In genomic region chr22:36929621-36930020, GRCh38 we compare ENCODE assay signal across 24 cellular contexts. TPM values are rescaled to one million over a fixed set of nuclear protein-coding genes. Genes with fewer than 3 reads are reported as not detected.
DNase-seq lines count a peak whose midpoint lies in the region; ATAC-seq, FAIRE-seq and TF ChIP-seq lines count a peak whose summit lies in the region.
"Had no signal": no experiment of that assay in that cellular context is flagged by ENCODE, and none has a peak within 500 bp of the region (broad histone marks: within the 10 kb centered on the region; RNA-seq: fewer than 3 reads in every experiment).

No MANE protein-coding gene starts in this region.

- no peak for TF ChIP-seq CTCF in right atrium auricular region (IDR thresholded peaks at IDR 0.05)
- TF ChIP-seq CTCF in GM12878 (IDR thresholded peaks at IDR 0.05 in 2 of 3, conservative IDR thresholded peaks at IDR 0.05 in 1 of 3; ENCODE audit: control insufficient read depth in 2 of 3, extremely low read depth in 1 of 3, insufficient read depth in 1 of 3, low read depth in 3 of 3, low read length in 3 of 3): no peak

- no peak overlapping the region for H3K9ac ChIP-seq in GM12878 (ENCODE audit: control insufficient read depth, insufficient read depth, low read length)
- H3K9ac ChIP-seq in trophoblast cell (ENCODE audit: low read length): no peak overlapping the region

- H3K4ac ChIP-seq in trophoblast cell (ENCODE audit: low read depth, low read length): peak overlapping the region; percentile 46

- no peak for TF ChIP-seq RAD21 in GM12878 (IDR thresholded peaks at IDR 0.05; ENCODE audit: insufficient read depth, low read depth, low read length)

- H3K36me3 ChIP-seq in right atrium auricular region (no peaks in the 10 kb centered on the region), GM12878 (ENCODE audit: control insufficient read depth in 2 of 2, insufficient read depth in 2 of 2, low read length in 1 of 2) (peaks cover 0 to 13% of the 10 kb centered on the region in 2 experiments; a peak in 3 of 4 replicates), trophoblast cell (ENCODE audit: control insufficient read depth in 1 of 2, insufficient read depth in 2 of 2, low read length in 2 of 2) (no peaks in the 10 kb centered on the region)
- H3K36me3 ChIP-seq: SJSA1 had no signal

- H3K4me2 ChIP-seq in GM12878 (ENCODE audit: control insufficient read depth, insufficient read depth) (no peak overlapping the region), trophoblast cell (ENCODE audit: low read length) (no peak overlapping the region)

- peak overlapping the region; percentile 68 for H3K14ac ChIP-seq in trophoblast cell (ENCODE audit: low read length)

- H2BK120ac ChIP-seq in trophoblast cell (ENCODE audit: insufficient read depth, low read length, poor library complexity): peak overlapping the region; percentile 44

- peak overlapping the region; percentile 12 for H3K18ac ChIP-seq in trophoblast cell (ENCODE audit: low read length)

- FAIRE-seq in GM12878 (lab: Jason Lieb, UNC): no peak
- FAIRE-seq: D721Med, HTR-8/SVneo had no signal

- WGBS in GM12878 (ENCODE audit: insufficient coverage, insufficient replicate concordance, low lambda C conversion rate, missing lambda C conversion rate): 94% methylated on average over 10 of the region's 10 CpGs
- no CpG with 5 or more reads among the region's 10 CpGs for WGBS in trophoblast cell (ENCODE audit: extremely low coverage, insufficient coverage, insufficient read length)

- no peaks in the 10 kb centered on the region for H4K20me1 ChIP-seq in GM12878 (ENCODE audit: control insufficient read depth, insufficient read depth)

- RAD21 ChIA-PET in GM12878 (lab: Charles Lee; ENCODE audit: unreplicated experiment): interaction anchor here (1.1 kb wide), 1 partner anchor 56 kb away, joined by 4 read pairs; no protein-coding TSS in a partner anchor

- no peaks in the 10 kb centered on the region for H3K4me1 ChIP-seq in right atrium auricular region
- H3K4me1 ChIP-seq in GM12878 (ENCODE audit: control insufficient read depth, insufficient read depth, low read length): no peaks in the 10 kb centered on the region
- peaks cover 6 to 8% of the 10 kb centered on the region in 2 experiments for H3K4me1 ChIP-seq in trophoblast cell (ENCODE audit: control insufficient read depth in 1 of 2, insufficient read depth in 2 of 2, low read length in 2 of 2)

- H3K4me3 ChIP-seq in right atrium auricular region (no peak overlapping the region), GM12878 (no peak overlapping the region), trophoblast cell (ENCODE audit: low read depth, low read length) (no peak overlapping the region)
- H3K4me3 ChIP-seq: SJSA1 had no signal

- CTCF ChIA-PET in GM12878 (lab: Yijun Ruan, JAX): no interaction called here

- H3K23ac ChIP-seq in trophoblast cell (ENCODE audit: low read length): no peak overlapping the region

- peak overlapping the region; percentile 18 for H2BK5ac ChIP-seq in trophoblast cell (ENCODE audit: low read depth, low read length, poor library complexity)

- H4K8ac ChIP-seq in trophoblast cell (ENCODE audit: low read depth, low read length): peak overlapping the region; percentile 50

- SMC1A ChIA-PET in GM12878 (lab: Charles Lee; ENCODE audit: uncharacterized antibody, unreplicated experiment): interaction anchor here (1.1 kb wide), 1 partner anchor 10 kb away, joined by 3 read pairs; no protein-coding TSS in a partner anchor

- ATAC-seq in left ventricle myocardium superior (no peak), GM12878 (no peak), HG03196 (IDR thresholded peaks at IDR 0.05; ENCODE audit: unreplicated experiment) (no peak)
- ATAC-seq: Right ventricle myocardium inferior had no signal

- no peaks in the 10 kb centered on the region for H3K9me3 ChIP-seq in right atrium auricular region
- no peaks in the 10 kb centered on the region for H3K9me3 ChIP-seq in GM12878 (replicated peaks; ENCODE audit: control insufficient read depth, insufficient read depth, low read length)
- peaks cover 3% of the 10 kb centered on the region for H3K9me3 ChIP-seq in trophoblast cell (ENCODE audit: insufficient read depth, low read depth, low read length)
- H3K9me3 ChIP-seq: SJSA1 had no signal

- in situ Hi-C loops in GM12878 (cut with MboI): no loop called here

- H2AK5ac ChIP-seq in trophoblast cell (ENCODE audit: low read length): peak overlapping the region; percentile 71

- no peak; the same call in 1 of the 2 replicates for TF ChIP-seq POLR2A in GM12878 (IDR thresholded peaks at IDR 0.05; ENCODE audit: low read depth, low read length)

- TF ChIP-seq EP300 in GM12878 (IDR thresholded peaks at IDR 0.05; ENCODE audit: borderline replicate concordance in 1 of 2, control insufficient read depth in 1 of 2, low read depth in 2 of 2, low read length in 2 of 2): no peak

- no peak overlapping the region for H4K12ac ChIP-seq in trophoblast cell (ENCODE audit: low read depth, low read length)

- intact Hi-C loops in left ventricle myocardium superior (cut with micrococcal nuclease): no loop called here
- intact Hi-C loops in GM12878 (cut with micrococcal nuclease; ENCODE audit: unreplicated experiment): no loop called here

- no peaks in the 10 kb centered on the region for H3K79me2 ChIP-seq in GM12878 (ENCODE audit: control insufficient read depth, insufficient read depth, low read length)
- H3K79me2 ChIP-seq in trophoblast cell (ENCODE audit: control insufficient read depth, insufficient read depth, low read length, poor library complexity): no peaks in the 10 kb centered on the region

- no peaks in the 10 kb centered on the region for H3K27me3 ChIP-seq in right atrium auricular region
- no peaks in the 10 kb centered on the region for H3K27me3 ChIP-seq in GM12878 (replicated peaks in 1 of 2; ENCODE audit: control insufficient read depth in 2 of 2, insufficient read depth in 2 of 2, low read length in 1 of 2)
- no peaks in the 10 kb centered on the region for H3K27me3 ChIP-seq in trophoblast cell (ENCODE audit: insufficient read depth, low read length)

- no TSS peak for BruUV-seq in GM12878 (replicated peaks; lab: Mats Ljungman, UMichigan)

- POLR2A ChIA-PET in GM12878 (lab: Charles Lee): no interaction called here

- H3K27ac ChIP-seq in right atrium auricular region: no peak overlapping the region
- H3K27ac ChIP-seq in GM12878 (ENCODE audit: control insufficient read depth, insufficient read depth): no peak overlapping the region
- no peak overlapping the region for H3K27ac ChIP-seq in trophoblast cell (ENCODE audit: low read depth, low read length)
- H3K27ac ChIP-seq: SJSA1 had no signal

- peak overlapping the region; percentile 87 for H4K91ac ChIP-seq in trophoblast cell (ENCODE audit: low read depth, low read length)

- peak; percentile 54 for DNase-seq in right atrium auricular region (ENCODE audit: low spot score)
- DNase-seq in left ventricle myocardium superior: no peak
- DNase-seq in GM12878 (ENCODE audit: low read depth, low spot score): no peak
- no peak for DNase-seq in trophoblast cell
- DNase-seq in NCI-H82 (lab: John Stamatoyannopoulos, UW): no peak
- DNase-seq in globus pallidus (ENCODE audit: low spot score): no peak
- DNase-seq: AML-193, DMS53, GF-D8, HCEC 1CT, MV-4-11, NCI-H1105 treated with DMSO at 0.1 percent for 48 hours, NCI-H1694, NCI-H2081, NCI-H2171, NCI-H524 treated with DMSO at 0.1 percent for 48 hours, OCI-M1 had no signal

- peak overlapping the region; percentile 34 for H2BK12ac ChIP-seq in trophoblast cell (ENCODE audit: low read length)

- H3K79me1 ChIP-seq in trophoblast cell (ENCODE audit: low read length): peaks cover 23% of the 10 kb centered on the region

- H2AFZ ChIP-seq in GM12878 (ENCODE audit: control insufficient read depth, low read depth, low read length): no peak overlapping the region
- H2AFZ ChIP-seq in trophoblast cell (ENCODE audit: insufficient read depth, low read length, poor library complexity): no peak overlapping the region

TF ChIP-seq in GM12878, 131 proteins besides CTCF, POLR2A, EP300 and RAD21:
- TF ChIP-seq NR2F1 (conservative IDR thresholded peaks at IDR 0.05) (no peak), POLR2AphosphoS2 (IDR thresholded peaks at IDR 0.05; ENCODE audit: low read depth, low read length) (peak; percentile 55; the same call in 1 of the 2 replicates)

RNA-seq across cellular contexts. Expression of gene CSF2RB, which starts 16.2 kb away (rescaled TPM):
- 1 to 10 TPM; 1.8 to 4.2 TPM for total RNA-seq in right atrium auricular region
- total RNA-seq in left ventricle myocardium superior: 3.2 TPM
- 70.3 and 76.1 TPM in 2 replicates for total RNA-seq in GM12878 (2013; cell fraction: nucleolus; rRNA removed)
- 9.4 and 10.1 TPM in 2 replicates for total RNA-seq in GM12878 (2014; rRNA removed)
- total RNA-seq in GM12878 (2014; rRNA removed; fragmentation: Illumina TruSeq; extraction: Trizol): 4.5 and 5.1 TPM in 2 replicates
- 8.9 and 9.4 TPM in 2 replicates for total RNA-seq in GM12878 (2021)
- 3.2 TPM for polyA plus RNA-seq in GM12878 (2011; ENCODE audit: low read depth)
- polyA plus RNA-seq in GM12878 (2011; rRNA removed): 11.2 and 12.5 TPM in 2 replicates
- polyA plus RNA-seq in GM12878 (2011; cell fraction: cytosol; rRNA removed): 9.3 and 12.2 TPM in 2 replicates
- 42.1 and 51.7 TPM in 2 replicates for polyA plus RNA-seq in GM12878 (2011; cell fraction: nucleus; rRNA removed)
- 8.3 and 8.6 TPM in 2 replicates for polyA plus RNA-seq in GM12878 (2012)
- polyA plus RNA-seq in GM12878 (2014; fragmentation: Illumina TruSeq; extraction: Trizol): 3.3 and 5.6 TPM in 2 replicates
- polyA plus RNA-seq in GM12878 (2014; fragmentation: Nextera tagmentation; extraction: Ambion mirVana): 1 to 10 TPM in 1 of 2 experiments, under 1 TPM in 1; 0.82 to 1.5 TPM
- polyA plus RNA-seq in GM12878 (2014; rRNA removed): 9.9 and 10.7 TPM in 2 replicates
- polyA plus RNA-seq in GM12878 (2016; fragmentation: Nextera tagmentation; extraction: Ambion mirVana): 1 to 10 TPM; 2.7 to 3.5 TPM
- polyA minus RNA-seq in GM12878 (2011; rRNA and poly(A)+ RNA removed): 10.5 and 25.9 TPM in 2 replicates
- polyA minus RNA-seq in GM12878 (2011; cell fraction: cytosol; rRNA and poly(A)+ RNA removed): 5.3 and 5.5 TPM in 2 replicates
- 11.3 and 11.5 TPM in 2 replicates for polyA minus RNA-seq in GM12878 (2011; cell fraction: nucleus; rRNA and poly(A)+ RNA removed)
- 4.3 and 4.7 TPM in 2 replicates for polyA plus RNA-seq in trophoblast cell (2013)
- total RNA-seq: A172 had no signal
- polyA plus RNA-seq: AG04450 had no signal
